In the genomic region with DNA sequence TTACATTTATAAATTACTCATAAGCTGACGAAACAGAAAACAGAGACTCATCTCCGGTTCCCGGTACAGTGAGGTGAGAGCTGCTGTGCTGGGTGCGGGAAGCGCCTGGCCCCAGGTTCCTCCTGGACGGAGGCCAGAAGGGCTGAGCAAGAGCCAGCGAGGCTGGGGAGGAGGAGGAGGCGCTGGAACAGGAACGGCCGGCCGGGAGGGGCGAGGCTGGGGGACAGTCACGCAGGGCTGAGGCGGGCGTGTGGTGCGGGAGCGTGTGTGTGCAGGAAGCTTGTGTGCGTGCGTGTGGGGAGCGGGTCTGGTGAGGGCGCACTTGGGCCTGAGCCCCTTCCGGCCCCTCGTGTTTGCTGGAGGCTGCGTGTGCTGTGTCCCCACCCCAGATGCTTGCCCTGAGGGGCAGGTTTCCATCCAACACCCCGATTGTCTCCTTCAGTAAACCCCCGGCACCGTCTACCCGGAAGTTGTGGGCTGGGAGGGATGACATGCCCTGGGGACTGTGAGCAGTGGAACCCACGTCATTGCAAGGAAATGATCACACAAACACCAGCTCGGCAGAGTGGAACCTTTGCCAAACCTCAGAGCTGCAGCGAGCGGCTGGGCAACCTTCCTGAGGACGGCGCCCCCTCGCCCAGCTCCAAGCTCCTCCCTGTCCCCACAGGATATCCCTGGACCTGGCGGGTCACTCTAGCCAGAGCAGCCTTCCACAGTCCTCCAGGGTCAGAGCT, we compare ENCODE assay signal across 8 cellular contexts. TPM values are rescaled to one million over a fixed set of nuclear protein-coding genes. Genes with fewer than 3 reads are reported as not detected.
A peak's percentile ranks its signal among the peaks of the same experiment; 100 is the strongest.
DNase-seq lines count a peak whose midpoint lies in the region; ATAC-seq and TF ChIP-seq lines count a peak whose summit lies in the region.

No MANE protein-coding gene starts in this region.

- H3K36me3 Mint-ChIP-seq in osteocyte (ENCODE audit: unreplicated experiment): no peaks in the 10 kb centered on the region

- H3K4me1 Mint-ChIP-seq in osteocyte (ENCODE audit: unreplicated experiment): peaks cover 48% of the 10 kb centered on the region

- TF ChIP-seq CTCF in fibroblast of villous mesenchyme (IDR thresholded peaks at IDR 0.05; ENCODE audit: insufficient read depth, low read depth, low read length) (no peak), osteocyte (IDR thresholded peaks at IDR 0.05) (no peak), testis (IDR thresholded peaks at IDR 0.05) (no peak)

- H3K27me3 Mint-ChIP-seq in osteocyte (ENCODE audit: unreplicated experiment): peaks cover 4% of the 10 kb centered on the region

- H3K27ac ChIP-seq in testis: peak overlapping the region; percentile 89 to 90

- no peaks in the 10 kb centered on the region for H3K9me3 Mint-ChIP-seq in osteocyte (ENCODE audit: unreplicated experiment)

- H3K36me3 ChIP-seq in testis (ENCODE audit: low read depth, missing control alignments): no peaks in the 10 kb centered on the region

- ATAC-seq in GM18517 (IDR thresholded peaks at IDR 0.05; ENCODE audit: unreplicated experiment) (peak; percentile 52), HG03432 (IDR thresholded peaks at IDR 0.05; ENCODE audit: unreplicated experiment) (peak; percentile 45)

- peaks cover 33% of the 10 kb centered on the region for H3K4me1 ChIP-seq in testis

- no peaks in the 10 kb centered on the region for H3K9me3 ChIP-seq in testis

- H3K4me3 ChIP-seq in fibroblast of villous mesenchyme (ENCODE audit: low read depth, low read length) (peak overlapping the region; percentile 48), testis (peak overlapping the region; percentile 29 to 44)

- H3K27ac Mint-ChIP-seq in osteocyte (ENCODE audit: unreplicated experiment): peak overlapping the region; percentile 83

- TF ChIP-seq POLR2A in testis (IDR thresholded peaks at IDR 0.05): no peak

- 26 to 49% methylated on average over 17 to 36 of the region's 36 CpGs for WGBS in testis, 2 donors

- DNase-seq in A172 (ENCODE audit: low spot score) (peak; percentile 95), SHP77 (lab: John Stamatoyannopoulos, UW) (peak; percentile 78 to 89), fibroblast of villous mesenchyme (ENCODE audit: low read depth) (peak; percentile 97), osteocyte (ENCODE audit: extremely low spot score, unreplicated experiment) (peak; percentile 86), testis (peak; percentile 85)
- DNase-seq in activated effector memory CD4-positive, alpha-beta T cell treated with anti-CD3 and anti-CD28 coated beads, Interleukin-2, amount 50 U/mL, for 16 hours: peak; percentile 97

- peak overlapping the region; percentile 48 for H3K4me3 Mint-ChIP-seq in osteocyte (ENCODE audit: unreplicated experiment)

- intact Hi-C loops in testis (cut with DNase I; ENCODE audit: low total_unique reads): loop anchor here (10.0 kb wide), 1 partner anchor 53 kb away; no protein-coding TSS in a partner anchor

- H3K27me3 ChIP-seq in testis: no peaks in the 10 kb centered on the region

RNA-seq across cellular contexts. Expression of a gene that starts 19.4 kb away (rescaled TPM):
- not detected in 2 replicates for total RNA-seq in A172 (2014; rRNA removed; shearing (Covaris generic))
- total RNA-seq in fibroblast of villous mesenchyme: not detected in 2 replicates
- total RNA-seq in osteocyte: 1.0 TPM in 2 replicates
- 1 to 10 TPM in 1 of 2 donors, under 1 TPM in 1; 0.55 to 2.3 TPM for total RNA-seq in testis
- 3.0 TPM for polyA plus RNA-seq in testis (ENCODE audit: insufficient read depth, low read depth, low replicate concordance)

RNA-seq across cellular contexts. Expression of a gene that starts 24.5 kb away (rescaled TPM):
- 19.9 and 20.9 TPM in 2 replicates for total RNA-seq in A172 (2014; rRNA removed; shearing (Covaris generic))
- total RNA-seq in fibroblast of villous mesenchyme (49.3 and 57.0 TPM in 2 replicates), osteocyte (118 and 124 TPM in 2 replicates), testis (100 to 1,000 TPM; 137 to 179 TPM)
- polyA plus RNA-seq in testis (ENCODE audit: insufficient read depth, low read depth, low replicate concordance): 178 TPM

RNA-seq across cellular contexts. Expression of a gene that starts 35.6 kb away (rescaled TPM):
- total RNA-seq in A172 (2014; rRNA removed; shearing (Covaris generic)): 1.2 and 1.6 TPM in 2 replicates
- 11.9 and 24.2 TPM in 2 replicates for total RNA-seq in fibroblast of villous mesenchyme
- 24.1 and 28.6 TPM in 2 replicates for total RNA-seq in osteocyte
- 1 to 10 TPM in 1 of 2 donors, under 1 TPM in 1; 0.55 to 5.9 TPM for total RNA-seq in testis
- polyA plus RNA-seq in testis (ENCODE audit: insufficient read depth, low read depth, low replicate concordance): 9.3 TPM

Comparison
In these comparisons a context has a peak if more than half of its experiments do, and no peak if none do; other contexts are left out.
1. Peak in every context shown above with its lines: DNase-seq, ATAC-seq, H3K4me3 ChIP-seq and H3K27ac ChIP-seq.